Comparison of ENCODE assay signal across 20 cellular contexts in the genomic region with DNA sequence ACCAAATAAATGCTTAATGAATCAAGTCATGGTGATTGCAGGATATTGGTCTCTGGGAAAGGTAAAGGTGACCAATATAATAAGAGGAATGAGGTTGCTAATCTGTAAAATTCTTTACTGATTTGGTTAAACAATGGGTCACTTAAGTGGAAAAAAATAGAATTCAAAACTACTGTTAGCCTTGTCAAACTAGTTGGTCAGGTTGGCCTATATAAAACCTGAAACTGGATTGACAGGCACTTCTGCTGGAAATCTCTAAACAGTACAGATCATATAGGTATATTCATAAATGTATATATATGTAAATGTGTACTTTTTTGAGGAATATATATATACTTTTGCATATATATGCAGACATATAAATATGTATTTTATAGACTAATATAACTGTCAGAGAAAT.
"Had no signal": no experiment of that assay in that cellular context is flagged by ENCODE, and none has a peak within 500 bp of the region (broad histone marks: within the 10 kb centered on the region; RNA-seq: fewer than 3 reads in every experiment).

No MANE protein-coding gene starts in this region.

- H3K27ac ChIP-seq: ascending aorta, body of pancreas, SJSA1 had no signal

- H3K36me3 ChIP-seq: ascending aorta, MG63, SJSA1 had no signal

- H3K4me3 ChIP-seq: ascending aorta, body of pancreas, MG63, SJSA1 had no signal

- DNase-seq: activated CD4-positive, alpha-beta T cell treated with anti-CD3 and anti-CD28 coated beads, Interleukin-2, amount 10 ng/mL, durations not matched to agents 24 days and 14 days; activated CD4-positive, alpha-beta T cell treated with anti-CD3 and anti-CD28 coated beads, Interleukin-2, amount 50 U/mL, for 48 hours; activated CD4-positive, CD25-positive, alpha-beta regulatory T cell treated with anti-CD3 and anti-CD28 coated beads, Interleukin-2, amount 50 U/mL, for 72 hours; activated CD8-positive, alpha-beta memory T cell treated with anti-CD3 and anti-CD28 coated beads, Interleukin-2, amount 10 ng/mL, durations not matched to agents 7 days and 5 days; activated effector memory CD4-positive, alpha-beta T cell treated with Interleukin-2 at 50 U/mL for 16 hours; activated naive CD4-positive, alpha-beta T cell; activated naive CD8-positive, alpha-beta T cell treated with anti-CD3 and anti-CD28 coated beads, Interleukin-2, amount 50 U/mL, for 24 hours; activated T-cell treated with anti-CD3 and anti-CD28 coated beads, Interleukin-2, amount 50 U/mL, for 24 hours; amniotic stem cell; body of pancreas; MG63; MV-4-11; NCI-H1417 treated with DMSO at 0.1 percent for 48 hours; NCI-H1694; NCI-H2029; NCI-H446 treated with DMSO at 0.1 percent for 48 hours; NCI-H526 treated with DMSO at 0.1 percent for 48 hours; NK-92 treated with Interleukin-12 subunit alpha and Interleukin-12 subunit beta, amount 100 ng/mL, for 24 hours had no signal

- H3K27me3 ChIP-seq: ascending aorta, body of pancreas, MG63, SJSA1 had no signal

- H3K4me1 ChIP-seq: ascending aorta, body of pancreas had no signal

- H3K9me3 ChIP-seq: ascending aorta, body of pancreas, SJSA1 had no signal
